In the genomic region with DNA sequence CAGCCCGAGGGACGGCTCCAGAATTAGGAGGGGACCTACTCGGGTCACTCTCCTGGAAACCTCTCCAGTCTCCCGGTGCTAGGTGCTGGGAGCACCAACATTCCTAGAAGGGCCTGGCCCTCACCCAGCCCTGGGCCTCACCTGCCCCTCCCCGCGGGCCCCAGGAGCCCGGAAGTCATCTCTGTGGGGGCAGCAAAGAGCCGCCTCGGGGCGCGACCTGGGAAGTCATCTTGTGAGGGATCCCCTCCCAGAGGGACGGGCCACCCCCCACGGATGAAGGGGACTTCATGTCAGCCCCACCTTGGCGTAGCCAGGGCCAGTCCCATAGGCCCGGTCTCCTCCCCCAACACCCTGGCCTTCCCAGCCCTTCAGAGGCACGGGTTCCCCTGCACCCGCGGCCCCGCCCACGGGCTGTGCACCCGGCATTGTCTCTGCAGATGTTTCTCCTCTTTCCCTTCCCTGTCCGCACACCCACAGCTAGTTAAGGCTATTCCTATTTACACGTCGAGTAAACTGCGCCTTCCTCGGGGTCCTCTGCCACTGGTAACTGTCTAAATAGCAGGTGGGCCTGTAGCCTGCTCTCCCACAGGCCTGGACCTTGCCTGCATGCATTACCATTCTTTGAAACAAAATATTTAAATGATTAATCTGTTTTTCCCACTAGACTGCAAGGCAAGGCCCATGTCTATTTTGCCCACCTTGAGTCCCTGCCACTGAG, we compare ENCODE assay signal across 8 cellular contexts. TPM values are rescaled to one million over a fixed set of nuclear protein-coding genes. Genes with fewer than 3 reads are reported as not detected.
DNase-seq lines count a peak whose midpoint lies in the region; ATAC-seq, FAIRE-seq and TF ChIP-seq lines count a peak whose summit lies in the region.

No MANE protein-coding gene starts in this region.

- H3K4me3 ChIP-seq in fibroblast of lung (replicated peaks in 1 of 4; ENCODE audit: control extremely low read depth in 1 of 4, insufficient read depth in 1 of 4, low read depth in 3 of 4, low read length in 4 of 4), result peak overlapping the region; percentile 52 to 81 (median 77)
- H3K4me3 ChIP-seq in neural cell (ENCODE audit: low read length), result peak overlapping the region; percentile 98

- no peaks in the 10 kb centered on the region for H3K36me3 ChIP-seq in fibroblast of lung (ENCODE audit: control insufficient read depth, insufficient read depth, low read length)
- no peaks in the 10 kb centered on the region for H3K36me3 ChIP-seq in neural cell (ENCODE audit: insufficient read depth, low read length)

- FAIRE-seq in D721Med (lab: Jason Lieb, UNC), result no peak

- H3K27ac Mint-ChIP-seq in activated T-cell treated with anti-CD3 and anti-CD28 coated beads, Interleukin-2, amount 50 U/mL, for 24 hours, result peak overlapping the region; percentile 96

- no peaks in the 10 kb centered on the region for H3K27me3 ChIP-seq in fibroblast of lung (ENCODE audit: control insufficient read depth, insufficient read depth, low read length)
- H3K27me3 ChIP-seq in neural cell (ENCODE audit: insufficient read depth, low read depth, low read length), result no peaks in the 10 kb centered on the region

- peak overlapping the region; percentile 57 for H3K27ac ChIP-seq in fibroblast of lung (ENCODE audit: insufficient read depth, low read length)
- H3K27ac ChIP-seq in neural cell (ENCODE audit: low read length), result no peak overlapping the region

- H4K20me1 ChIP-seq in fibroblast of lung (ENCODE audit: control insufficient read depth, extremely low read depth, insufficient read depth, low read length), result no peaks in the 10 kb centered on the region
- no peaks in the 10 kb centered on the region for H4K20me1 ChIP-seq in neural cell (ENCODE audit: insufficient read depth)

- H2AFZ ChIP-seq in fibroblast of lung (ENCODE audit: low read length) (peak overlapping the region; percentile 84), neural cell (ENCODE audit: low read depth, low read length) (peak overlapping the region; percentile 60)

- no peak for TF ChIP-seq RAD21 in neural cell (conservative IDR thresholded peaks at IDR 0.05)

- no peaks in the 10 kb centered on the region for H3K27me3 Mint-ChIP-seq in activated T-cell treated with anti-CD3 and anti-CD28 coated beads, Interleukin-2, amount 50 U/mL, for 24 hours

- H3K79me2 ChIP-seq in fibroblast of lung (ENCODE audit: control insufficient read depth, insufficient read depth, low read length) (no peaks in the 10 kb centered on the region), neural cell (replicated peaks; ENCODE audit: insufficient read depth, low read length) (no peaks in the 10 kb centered on the region)

- TF ChIP-seq CTCF in fibroblast of lung (conservative IDR thresholded peaks at IDR 0.05 in 1 of 2, IDR thresholded peaks at IDR 0.05 in 1 of 2; ENCODE audit: low read depth in 1 of 2, low read length in 2 of 2) (peak in 1 of 2 donors; percentile 0), neural cell (IDR thresholded peaks at IDR 0.05; ENCODE audit: poor library complexity, severe bottlenecking) (no peak), D721Med (IDR thresholded peaks at IDR 0.05; ENCODE audit: insufficient read depth, missing control alignments) (no peak)

- H3K4me2 ChIP-seq in fibroblast of lung (ENCODE audit: extremely low read depth, insufficient read depth, low read length) (peak overlapping the region; percentile 85), neural cell (ENCODE audit: low read length) (no peak overlapping the region)

- H3K9me2 ChIP-seq in neural cell (ENCODE audit: insufficient read depth, low read length), result no peaks in the 10 kb centered on the region

- peak; percentile 39 for ATAC-seq in HG02610 (IDR thresholded peaks at IDR 0.05; ENCODE audit: unreplicated experiment)

- H3K9me3 ChIP-seq in fibroblast of lung (ENCODE audit: control insufficient read depth, insufficient read depth, low read depth, low read length) (no peaks in the 10 kb centered on the region), neural cell (ENCODE audit: low read length) (no peaks in the 10 kb centered on the region)

- TF ChIP-seq EP300 in neural cell (conservative IDR thresholded peaks at IDR 0.05; ENCODE audit: poor library complexity, severe bottlenecking), result no peak

- DNase-seq in NCI-H526 (lab: John Stamatoyannopoulos, UW), result peak; percentile 6 to 51
- DNase-seq in NCI-H526 treated with DMSO at 0.1 percent for 48 hours (lab: John Stamatoyannopoulos, UW), result no peak
- DNase-seq in NCI-H1105 (lab: John Stamatoyannopoulos, UW), result peak; percentile 61
- peak; percentile 76 for DNase-seq in activated T-cell treated with anti-CD3 and anti-CD28 coated beads, Interleukin-2, amount 50 U/mL, for 24 hours
- no peak for DNase-seq in fibroblast of lung (ENCODE audit: low read depth in 2 of 2)
- no peak for DNase-seq in D721Med (ENCODE audit: insufficient read length, low spot score)

- peaks cover 69% of the 10 kb centered on the region for H3K4me1 Mint-ChIP-seq in activated T-cell treated with anti-CD3 and anti-CD28 coated beads, Interleukin-2, amount 50 U/mL, for 24 hours (ENCODE audit: low read depth)

- H3F3A ChIP-seq in neural cell (ENCODE audit: insufficient read depth, low read length, poor library complexity, severe bottlenecking), result no peaks in the 10 kb centered on the region

- no peaks in the 10 kb centered on the region for H3K9me3 Mint-ChIP-seq in activated T-cell treated with anti-CD3 and anti-CD28 coated beads, Interleukin-2, amount 50 U/mL, for 24 hours

- peak overlapping the region; percentile 68 for H3K9ac ChIP-seq in fibroblast of lung (ENCODE audit: insufficient read depth, low read length)
- H3K9ac ChIP-seq in neural cell (ENCODE audit: low read length), result peak overlapping the region; percentile 71

- peak overlapping the region; percentile 90 for H3K4me3 Mint-ChIP-seq in activated T-cell treated with anti-CD3 and anti-CD28 coated beads, Interleukin-2, amount 50 U/mL, for 24 hours

- no peaks in the 10 kb centered on the region for H3K4me1 ChIP-seq in fibroblast of lung (ENCODE audit: control insufficient read depth, extremely low read depth, insufficient read depth, low read length)

- peaks cover 33% of the 10 kb centered on the region for H3K36me3 Mint-ChIP-seq in activated T-cell treated with anti-CD3 and anti-CD28 coated beads, Interleukin-2, amount 50 U/mL, for 24 hours (ENCODE audit: low read depth)

TF ChIP-seq in neural cell, 6 proteins besides CTCF, POLR2A, EP300 and RAD21:
- TF ChIP-seq, protein P1, sequence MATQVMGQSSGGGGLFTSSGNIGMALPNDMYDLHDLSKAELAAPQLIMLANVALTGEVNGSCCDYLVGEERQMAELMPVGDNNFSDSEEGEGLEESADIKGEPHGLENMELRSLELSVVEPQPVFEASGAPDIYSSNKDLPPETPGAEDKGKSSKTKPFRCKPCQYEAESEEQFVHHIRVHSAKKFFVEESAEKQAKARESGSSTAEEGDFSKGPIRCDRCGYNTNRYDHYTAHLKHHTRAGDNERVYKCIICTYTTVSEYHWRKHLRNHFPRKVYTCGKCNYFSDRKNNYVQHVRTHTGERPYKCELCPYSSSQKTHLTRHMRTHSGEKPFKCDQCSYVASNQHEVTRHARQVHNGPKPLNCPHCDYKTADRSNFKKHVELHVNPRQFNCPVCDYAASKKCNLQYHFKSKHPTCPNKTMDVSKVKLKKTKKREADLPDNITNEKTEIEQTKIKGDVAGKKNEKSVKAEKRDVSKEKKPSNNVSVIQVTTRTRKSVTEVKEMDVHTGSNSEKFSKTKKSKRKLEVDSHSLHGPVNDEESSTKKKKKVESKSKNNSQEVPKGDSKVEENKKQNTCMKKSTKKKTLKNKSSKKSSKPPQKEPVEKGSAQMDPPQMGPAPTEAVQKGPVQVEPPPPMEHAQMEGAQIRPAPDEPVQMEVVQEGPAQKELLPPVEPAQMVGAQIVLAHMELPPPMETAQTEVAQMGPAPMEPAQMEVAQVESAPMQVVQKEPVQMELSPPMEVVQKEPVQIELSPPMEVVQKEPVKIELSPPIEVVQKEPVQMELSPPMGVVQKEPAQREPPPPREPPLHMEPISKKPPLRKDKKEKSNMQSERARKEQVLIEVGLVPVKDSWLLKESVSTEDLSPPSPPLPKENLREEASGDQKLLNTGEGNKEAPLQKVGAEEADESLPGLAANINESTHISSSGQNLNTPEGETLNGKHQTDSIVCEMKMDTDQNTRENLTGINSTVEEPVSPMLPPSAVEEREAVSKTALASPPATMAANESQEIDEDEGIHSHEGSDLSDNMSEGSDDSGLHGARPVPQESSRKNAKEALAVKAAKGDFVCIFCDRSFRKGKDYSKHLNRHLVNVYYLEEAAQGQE (IDR thresholded peaks at IDR 0.05; ENCODE audit: borderline replicate concordance), result no peak
- no peak for TF ChIP-seq POLR2AphosphoS5 (IDR thresholded peaks at IDR 0.05)
- no peak for TF ChIP-seq MXI1 (conservative IDR thresholded peaks at IDR 0.05; ENCODE audit: poor library complexity, severe bottlenecking)
- TF ChIP-seq TAF1 (IDR thresholded peaks at IDR 0.05; ENCODE audit: low read depth), result no peak
- TF ChIP-seq SMC3 (conservative IDR thresholded peaks at IDR 0.05; ENCODE audit: poor library complexity), result no peak
- no peak for TF ChIP-seq EZH2 (IDR thresholded peaks at IDR 0.05; ENCODE audit: borderline replicate concordance, insufficient read depth, low read length, poor library complexity, severe bottlenecking)

RNA-seq across cellular contexts. Expression of a gene that starts 0.9 kb away (rescaled TPM):
- total RNA-seq in fibroblast of lung, result 18.0 and 24.7 TPM in 2 replicates
- polyA plus RNA-seq in fibroblast of lung (12.9 and 13.0 TPM in 2 replicates), neural cell (68.3 and 73.9 TPM in 2 replicates)
- polyA plus RNA-seq in fibroblast of lung (2012), result 12.0 and 13.1 TPM in 2 replicates
- polyA minus RNA-seq in fibroblast of lung (ENCODE audit: low replicate concordance) (6.4 and 7.7 TPM in 2 replicates), neural cell (31.1 and 37.5 TPM in 2 replicates)

RNA-seq across cellular contexts. Expression of a gene that starts 42.0 kb away (rescaled TPM):
- total RNA-seq in fibroblast of lung, result 18.0 and 26.5 TPM in 2 replicates
- 11.2 and 16.5 TPM in 2 replicates for polyA plus RNA-seq in fibroblast of lung
- 7.5 and 10.6 TPM in 2 replicates for polyA plus RNA-seq in fibroblast of lung (2012)
- 0.27 and 1.4 TPM in 2 replicates for polyA minus RNA-seq in fibroblast of lung (ENCODE audit: low replicate concordance)
- 68.1 and 78.2 TPM in 2 replicates for polyA plus RNA-seq in neural cell
- 45.5 and 47.0 TPM in 2 replicates for polyA minus RNA-seq in neural cell

Comparison
In these comparisons a context has a peak if more than half of its experiments do, and no peak if none do; other contexts are left out.
1. DNase-seq: peak in NCI-H526 (2 of 2), NCI-H1105 (single experiment) and activated T-cell treated with anti-CD3 and anti-CD28 coated beads, Interleukin-2, amount 50 U/mL, for 24 hours (single experiment); none in NCI-H526 treated with DMSO at 0.1 percent for 48 hours (single experiment), fibroblast of lung (0 of 2) and D721Med (single experiment).